ENCODE assay signal across 9 cellular contexts in genomic region chr21:41895643-41896493, GRCh38. TPM values are rescaled to one million over a fixed set of nuclear protein-coding genes. Genes with fewer than 3 reads are reported as not detected.
DNase-seq lines count a peak whose midpoint lies in the region; ATAC-seq, FAIRE-seq and TF ChIP-seq lines count a peak whose summit lies in the region.
"Had no signal": no experiment of that assay in that cellular context is flagged by ENCODE, and none has a peak within 500 bp of the region (broad histone marks: within the 10 kb centered on the region; RNA-seq: fewer than 3 reads in every experiment).

No MANE protein-coding gene starts in this region.

- ATAC-seq in HG02981 (IDR thresholded peaks at IDR 0.05; ENCODE audit: unreplicated experiment) (peak; percentile 47), Right ventricle myocardium superior (ENCODE audit: poor library complexity) (no peak)
- ATAC-seq: foreskin keratinocyte had no signal

- FAIRE-seq in endometrium (lab: Jason Lieb, UNC), result peak; percentile 95
- no peak for FAIRE-seq in D721Med (lab: Jason Lieb, UNC)

- intact Hi-C loops in Right ventricle myocardium superior (cut with DNase I), result no loop called here

- peak; percentile 52 for DNase-seq in activated CD4-positive, alpha-beta T cell treated with anti-CD3 and anti-CD28 coated beads, Interleukin-2, amount 50 U/mL, for 4 hours
- DNase-seq in stimulated activated CD4-positive, alpha-beta T cell treated with anti-CD3 and anti-CD28 coated beads, TNF-alpha, amount 100 ng/mL, for 4 hours (ENCODE audit: low read depth in 3 of 3), result peak in 2 of 3 experiments; percentile 30 to 32
- DNase-seq in NCI-H2227 (lab: John Stamatoyannopoulos, UW; ENCODE audit: unreplicated experiment), result no peak
- DNase-seq in Right ventricle myocardium superior, result no peak
- no peak for DNase-seq in Ammon's horn (ENCODE audit: low spot score)
- no peak for DNase-seq in D721Med (ENCODE audit: insufficient read length, low spot score)

- TF ChIP-seq CTCF in D721Med (IDR thresholded peaks at IDR 0.05; ENCODE audit: insufficient read depth, missing control alignments), result no peak

RNA-seq across cellular contexts. Expression of gene PRDM15, which starts 16.7 kb away (rescaled TPM):
- total RNA-seq in Right ventricle myocardium superior, result 3.8 TPM

RNA-seq across cellular contexts. Expression of gene C2CD2, which starts 58.0 kb away (rescaled TPM):
- 4.6 TPM for total RNA-seq in Right ventricle myocardium superior

Comparison
In these comparisons a context has a peak if more than half of its experiments do, and no peak if none do; other contexts are left out.
1. DNase-seq: peak in activated CD4-positive, alpha-beta T cell treated with anti-CD3 and anti-CD28 coated beads, Interleukin-2, amount 50 U/mL, for 4 hours (2 of 2) and stimulated activated CD4-positive, alpha-beta T cell treated with anti-CD3 and anti-CD28 coated beads, TNF-alpha, amount 100 ng/mL, for 4 hours (2 of 3); none in NCI-H2227 (single experiment), Right ventricle myocardium superior (single experiment), Ammon's horn (single experiment) and D721Med (single experiment).